ENCODE assay signal across 15 cellular contexts in genomic region chr1:229067546-229067945, GRCh38.
"Had no signal": no experiment of that assay in that cellular context is flagged by ENCODE, and none has a peak within 500 bp of the region (broad histone marks: within the 10 kb centered on the region; RNA-seq: fewer than 3 reads in every experiment).

No MANE protein-coding gene starts in this region.

- H3K9me3 ChIP-seq: heart left ventricle, pancreas, testis, uterus had no signal

- H3K27me3 ChIP-seq: heart left ventricle, neural progenitor cell, pancreas, testis, uterus had no signal

- H3K36me3 Mint-ChIP-seq: activated naive CD8-positive, alpha-beta T cell treated with anti-CD3 and anti-CD28 coated beads for 36 hours; immature natural killer cell; mesothelial cell of epicardium; neural progenitor cell; WTC11 had no signal

- DNase-seq: activated CD4-positive, alpha-beta memory T cell treated with anti-CD3 and anti-CD28 coated beads, Interleukin-2, amount 10 ng/mL, durations not matched to agents 7 days and 5 days; activated CD4-positive, alpha-beta T cell treated with anti-CD3 and anti-CD28 coated beads for 4 hours; activated naive CD8-positive, alpha-beta T cell treated with anti-CD3 and anti-CD28 coated beads for 36 hours; effector memory CD4-positive, alpha-beta T cell; immature natural killer cell; stimulated activated CD4-positive, alpha-beta T cell treated with anti-CD3 and anti-CD28 coated beads, Interleukin-4, amount 100 ng/mL, for 1 hour; stimulated activated naive CD8-positive, alpha-beta T cell treated with anti-CD3 and anti-CD28 coated beads, Interleukin-15, Interleukin-2, amounts not matched to agents 100 U/mL and 50 U/mL, for 24 hours; T-helper 2 cell; uterus had no signal

- H3K27ac Mint-ChIP-seq: activated naive CD8-positive, alpha-beta T cell treated with anti-CD3 and anti-CD28 coated beads for 36 hours; immature natural killer cell; mesothelial cell of epicardium; WTC11 had no signal

- H3K4me3 ChIP-seq: heart left ventricle, neural progenitor cell, pancreas, testis, uterus had no signal

- ATAC-seq: stimulated activated naive CD8-positive, alpha-beta T cell treated with anti-CD3 and anti-CD28 coated beads, Interleukin-15, Interleukin-2, amounts not matched to agents 100 U/mL and 50 U/mL, for 24 hours; WTC11 had no signal

- H3K9me3 Mint-ChIP-seq: activated CD4-positive, alpha-beta memory T cell treated with anti-CD3 and anti-CD28 coated beads, Interleukin-2, amount 10 ng/mL, durations not matched to agents 7 days and 5 days; activated naive CD8-positive, alpha-beta T cell treated with anti-CD3 and anti-CD28 coated beads for 36 hours; immature natural killer cell; neural progenitor cell; WTC11 had no signal

- H3K36me3 ChIP-seq: heart left ventricle, neural progenitor cell, pancreas, uterus had no signal

- H3K27me3 Mint-ChIP-seq: activated naive CD8-positive, alpha-beta T cell treated with anti-CD3 and anti-CD28 coated beads for 36 hours had no signal

- H3K27ac ChIP-seq: neural progenitor cell, pancreas, testis, uterus had no signal

- H3K4me1 ChIP-seq: uterus had no signal

- H3K4me3 Mint-ChIP-seq: activated CD4-positive, alpha-beta memory T cell treated with anti-CD3 and anti-CD28 coated beads, Interleukin-2, amount 10 ng/mL, durations not matched to agents 7 days and 5 days; activated naive CD8-positive, alpha-beta T cell treated with anti-CD3 and anti-CD28 coated beads for 36 hours; mesothelial cell of epicardium; neural progenitor cell; WTC11 had no signal
